Comparison of ENCODE assay signal across 8 cellular contexts in the genomic region with DNA sequence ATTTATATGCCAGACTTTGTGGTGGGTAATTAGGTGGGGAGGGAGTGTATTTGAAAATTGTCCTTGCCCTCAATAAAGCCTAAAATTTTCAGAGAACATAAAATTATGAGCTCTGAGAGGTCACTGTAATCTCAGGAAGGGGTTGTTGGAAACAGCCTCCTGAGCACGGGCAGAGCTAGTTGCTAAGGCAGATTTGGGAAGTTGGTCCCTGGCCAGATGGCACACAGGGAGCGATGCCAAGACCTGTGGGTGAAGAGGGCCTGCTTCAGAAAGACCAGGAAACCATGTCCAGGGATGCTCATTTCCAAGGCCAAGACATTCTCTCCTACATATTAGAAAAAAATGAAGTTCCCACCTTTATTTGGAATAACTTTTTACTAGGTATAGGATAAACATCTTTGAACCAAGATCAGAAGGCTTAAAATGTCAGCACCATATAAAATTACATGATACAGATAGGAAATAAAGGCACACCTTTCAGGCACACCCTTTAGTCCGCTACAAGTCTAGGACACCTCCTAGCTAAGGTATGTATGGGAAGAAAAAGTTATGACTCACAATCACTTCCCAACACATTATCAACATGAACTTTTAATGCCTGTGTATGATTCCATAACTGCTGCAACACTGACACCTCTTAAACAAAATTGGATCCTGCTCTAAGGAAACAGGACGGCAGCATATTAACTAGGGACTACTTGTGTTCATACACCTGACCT. TPM values are rescaled to one million over a fixed set of nuclear protein-coding genes. Genes with fewer than 3 reads are reported as not detected.
DNase-seq lines count a peak whose midpoint lies in the region; ATAC-seq, FAIRE-seq and TF ChIP-seq lines count a peak whose summit lies in the region.

No MANE protein-coding gene starts in this region.

- H3K4me3 ChIP-seq in left lung, result no peak overlapping the region
- H3K4me3 ChIP-seq in GM23338, result no peak overlapping the region

- H3K4me2 ChIP-seq in GM23338, result no peak overlapping the region

- H3K27me3 Mint-ChIP-seq in type B pancreatic cell (peaks cover 8% of the 10 kb centered on the region), GM23338 (ENCODE audit: insufficient read depth, low read depth, poor library complexity) (peaks cover 17% of the 10 kb centered on the region)

- H3K9me3 Mint-ChIP-seq in type B pancreatic cell (no peaks in the 10 kb centered on the region), GM23338 (peaks cover 4% of the 10 kb centered on the region; the same call in 1 of the 3 replicates)

- H3K36me3 ChIP-seq in left lung (no peaks in the 10 kb centered on the region), GM23338 (ENCODE audit: insufficient read depth) (no peaks in the 10 kb centered on the region)

- H3K27me3 ChIP-seq in left lung (no peaks in the 10 kb centered on the region), GM23338 (ENCODE audit: insufficient read depth) (peaks cover 27% of the 10 kb centered on the region)

- intact Hi-C loops in left lung (cut with DNase I), result no loop called here

- ATAC-seq in left lung (no peak), GM23338 (no peak), HG03025 (IDR thresholded peaks at IDR 0.05; ENCODE audit: low FRiP score, unreplicated experiment) (no peak)

- H3K79me2 ChIP-seq in GM23338 (replicated peaks; ENCODE audit: insufficient read depth), result peaks cover 13% of the 10 kb centered on the region

- H3K36me3 Mint-ChIP-seq in type B pancreatic cell, result peaks cover 4% of the 10 kb centered on the region
- no peaks in the 10 kb centered on the region; the same call in 2 of the 3 replicates for H3K36me3 Mint-ChIP-seq in GM23338 (ENCODE audit: low read depth)

- TF ChIP-seq CTCF in VCaP (conservative IDR thresholded peaks at IDR 0.05) (no peak), left lung (IDR thresholded peaks at IDR 0.05) (no peak), type B pancreatic cell (conservative IDR thresholded peaks at IDR 0.05) (no peak), GM23338 (conservative IDR thresholded peaks at IDR 0.05; ENCODE audit: low read depth in 2 of 2) (no peak)

- H3K4me1 ChIP-seq in left lung (peaks cover 16 to 25% of the 10 kb centered on the region in 2 donors), GM23338 (ENCODE audit: insufficient read depth) (peaks cover 16% of the 10 kb centered on the region)

- H3K9me2 ChIP-seq in GM23338 (ENCODE audit: insufficient read depth), result no peaks in the 10 kb centered on the region

- peak overlapping the region; percentile 96 for H3K27ac ChIP-seq in VCaP
- peak overlapping the region in 1 of 2 donors; percentile 98 for H3K27ac ChIP-seq in left lung
- no peak overlapping the region for H3K27ac ChIP-seq in GM23338 (ENCODE audit: low read depth)

- H3K9me3 ChIP-seq in left lung, result no peaks in the 10 kb centered on the region

- 0 out of 2 replicates have a peak, but pooled peaks cover 3% of the 10 kb centered on the region for H3F3A ChIP-seq in GM23338 (replicated peaks; ENCODE audit: low read depth)

- no peaks in the 10 kb centered on the region for H4K20me1 ChIP-seq in GM23338 (replicated peaks; ENCODE audit: insufficient read depth)

- H2AFZ ChIP-seq in GM23338, result no peak overlapping the region

- H3K27ac Mint-ChIP-seq in type B pancreatic cell (peak overlapping the region; percentile 98), GM23338 (no peak overlapping the region)

- H3K4me3 Mint-ChIP-seq in type B pancreatic cell (peak overlapping the region; percentile 98), GM23338 (no peak overlapping the region)

- FAIRE-seq in HTR-8/SVneo (lab: Jason Lieb, UNC), result no peak

- H3K4me1 Mint-ChIP-seq in type B pancreatic cell (ENCODE audit: unreplicated experiment), result peaks cover 9% of the 10 kb centered on the region
- peaks cover 20% of the 10 kb centered on the region for H3K4me1 Mint-ChIP-seq in GM23338

- DNase-seq in NCI-H82 (lab: John Stamatoyannopoulos, UW), result peak; percentile 1
- DNase-seq in NCI-H82 treated with DMSO at 0.1 percent for 48 hours (lab: John Stamatoyannopoulos, UW; ENCODE audit: unreplicated experiment), result no peak
- DNase-seq in left lung, result peak; percentile 53 to 75
- no peak for DNase-seq in type B pancreatic cell (ENCODE audit: extremely low spot score, unreplicated experiment)
- DNase-seq in GM23338 (ENCODE audit: low spot score), result no peak
- no peak for DNase-seq in HTR-8/SVneo (ENCODE audit: insufficient read length, low spot score)

TF ChIP-seq in GM23338, 12 proteins besides CTCF, POLR2A, EP300 and RAD21:
- TF ChIP-seq, protein P1, sequence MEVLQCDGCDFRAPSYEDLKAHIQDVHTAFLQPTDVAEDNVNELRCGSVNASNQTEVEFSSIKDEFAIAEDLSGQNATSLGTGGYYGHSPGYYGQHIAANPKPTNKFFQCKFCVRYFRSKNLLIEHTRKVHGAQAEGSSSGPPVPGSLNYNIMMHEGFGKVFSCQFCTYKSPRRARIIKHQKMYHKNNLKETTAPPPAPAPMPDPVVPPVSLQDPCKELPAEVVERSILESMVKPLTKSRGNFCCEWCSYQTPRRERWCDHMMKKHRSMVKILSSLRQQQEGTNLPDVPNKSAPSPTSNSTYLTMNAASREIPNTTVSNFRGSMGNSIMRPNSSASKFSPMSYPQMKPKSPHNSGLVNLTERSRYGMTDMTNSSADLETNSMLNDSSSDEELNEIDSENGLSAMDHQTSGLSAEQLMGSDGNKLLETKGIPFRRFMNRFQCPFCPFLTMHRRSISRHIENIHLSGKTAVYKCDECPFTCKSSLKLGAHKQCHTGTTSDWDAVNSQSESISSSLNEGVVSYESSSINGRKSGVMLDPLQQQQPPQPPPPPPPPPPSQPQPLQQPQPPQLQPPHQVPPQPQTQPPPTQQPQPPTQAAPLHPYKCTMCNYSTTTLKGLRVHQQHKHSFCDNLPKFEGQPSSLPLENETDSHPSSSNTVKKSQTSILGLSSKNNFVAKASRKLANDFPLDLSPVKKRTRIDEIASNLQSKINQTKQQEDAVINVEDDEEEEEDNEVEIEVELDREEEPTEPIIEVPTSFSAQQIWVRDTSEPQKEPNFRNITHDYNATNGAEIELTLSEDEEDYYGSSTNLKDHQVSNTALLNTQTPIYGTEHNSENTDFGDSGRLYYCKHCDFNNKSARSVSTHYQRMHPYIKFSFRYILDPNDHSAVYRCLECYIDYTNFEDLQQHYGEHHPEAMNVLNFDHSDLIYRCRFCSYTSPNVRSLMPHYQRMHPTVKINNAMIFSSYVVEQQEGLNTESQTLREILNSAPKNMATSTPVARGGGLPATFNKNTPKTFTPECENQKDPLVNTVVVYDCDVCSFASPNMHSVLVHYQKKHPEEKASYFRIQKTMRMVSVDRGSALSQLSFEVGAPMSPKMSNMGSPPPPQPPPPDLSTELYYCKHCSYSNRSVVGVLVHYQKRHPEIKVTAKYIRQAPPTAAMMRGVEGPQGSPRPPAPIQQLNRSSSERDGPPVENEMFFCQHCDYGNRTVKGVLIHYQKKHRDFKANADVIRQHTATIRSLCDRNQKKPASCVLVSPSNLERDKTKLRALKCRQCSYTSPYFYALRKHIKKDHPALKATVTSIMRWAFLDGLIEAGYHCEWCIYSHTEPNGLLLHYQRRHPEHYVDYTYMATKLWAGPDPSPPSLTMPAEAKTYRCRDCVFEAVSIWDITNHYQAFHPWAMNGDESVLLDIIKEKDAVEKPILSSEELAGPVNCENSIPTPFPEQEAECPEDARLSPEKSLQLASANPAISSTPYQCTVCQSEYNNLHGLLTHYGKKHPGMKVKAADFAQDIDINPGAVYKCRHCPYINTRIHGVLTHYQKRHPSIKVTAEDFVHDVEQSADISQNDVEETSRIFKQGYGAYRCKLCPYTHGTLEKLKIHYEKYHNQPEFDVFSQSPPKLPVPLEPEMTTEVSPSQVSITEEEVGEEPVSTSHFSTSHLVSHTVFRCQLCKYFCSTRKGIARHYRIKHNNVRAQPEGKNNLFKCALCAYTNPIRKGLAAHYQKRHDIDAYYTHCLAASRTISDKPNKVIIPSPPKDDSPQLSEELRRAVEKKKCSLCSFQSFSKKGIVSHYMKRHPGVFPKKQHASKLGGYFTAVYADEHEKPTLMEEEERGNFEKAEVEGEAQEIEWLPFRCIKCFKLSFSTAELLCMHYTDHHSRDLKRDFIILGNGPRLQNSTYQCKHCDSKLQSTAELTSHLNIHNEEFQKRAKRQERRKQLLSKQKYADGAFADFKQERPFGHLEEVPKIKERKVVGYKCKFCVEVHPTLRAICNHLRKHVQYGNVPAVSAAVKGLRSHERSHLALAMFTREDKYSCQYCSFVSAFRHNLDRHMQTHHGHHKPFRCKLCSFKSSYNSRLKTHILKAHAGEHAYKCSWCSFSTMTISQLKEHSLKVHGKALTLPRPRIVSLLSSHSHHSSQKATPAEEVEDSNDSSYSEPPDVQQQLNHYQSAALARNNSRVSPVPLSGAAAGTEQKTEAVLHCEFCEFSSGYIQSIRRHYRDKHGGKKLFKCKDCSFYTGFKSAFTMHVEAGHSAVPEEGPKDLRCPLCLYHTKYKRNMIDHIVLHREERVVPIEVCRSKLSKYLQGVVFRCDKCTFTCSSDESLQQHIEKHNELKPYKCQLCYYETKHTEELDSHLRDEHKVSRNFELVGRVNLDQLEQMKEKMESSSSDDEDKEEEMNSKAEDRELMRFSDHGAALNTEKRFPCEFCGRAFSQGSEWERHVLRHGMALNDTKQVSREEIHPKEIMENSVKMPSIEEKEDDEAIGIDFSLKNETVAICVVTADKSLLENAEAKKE (CRISPR knock-in tag; IDR thresholded peaks at IDR 0.05), result no peak
- no peak for TF ChIP-seq ZNF114 (CRISPR knock-in tag; IDR thresholded peaks at IDR 0.05)
- TF ChIP-seq STAT1 (IDR thresholded peaks at IDR 0.05; ENCODE audit: unreplicated experiment), result no peak
TF ChIP-seq in GM23338: peak in this region for 0.

RNA-seq across cellular contexts. Expression of gene PPP3CA, which starts 2.2 kb away (rescaled TPM):
- 10 to 100 TPM; 47.4 to 57.4 TPM for total RNA-seq in left lung
- 28.4 and 35.4 TPM in 2 replicates for total RNA-seq in type B pancreatic cell (ENCODE audit: low replicate concordance)
- total RNA-seq in GM23338 (2014; rRNA removed; shearing (Covaris generic)), result 26.8 and 27.0 TPM in 2 replicates
- 36.5 and 45.2 TPM in 2 replicates for polyA plus RNA-seq in GM23338 (2016; fragmentation: Nextera tagmentation; extraction: Ambion mirVana)

Comparison
In these comparisons a context has a peak if more than half of its experiments do, and no peak if none do; other contexts are left out.
1. DNase-seq: peak in NCI-H82 (single experiment) and left lung (2 of 2); none in NCI-H82 treated with DMSO at 0.1 percent for 48 hours (single experiment), type B pancreatic cell (single experiment), GM23338 (single experiment) and HTR-8/SVneo (single experiment).